In genomic region chr9:35914307-35914807, GRCh38 we compare ENCODE assay signal across 8 cellular contexts. TPM values are rescaled to one million over a fixed set of nuclear protein-coding genes. Genes with fewer than 3 reads are reported as not detected.
DNase-seq lines count a peak whose midpoint lies in the region; ATAC-seq, FAIRE-seq and TF ChIP-seq lines count a peak whose summit lies in the region.
"Had no signal": no experiment of that assay in that cellular context is flagged by ENCODE, and none has a peak within 500 bp of the region (broad histone marks: within the 10 kb centered on the region; RNA-seq: fewer than 3 reads in every experiment).

No MANE protein-coding gene starts in this region.

- TF ChIP-seq EP300 in K562 (IDR thresholded peaks at IDR 0.05; ENCODE audit: low read length): peak; percentile 69

- peak overlapping the region; percentile 32 to 71 for H3K9ac ChIP-seq in K562 (ENCODE audit: insufficient read depth in 1 of 2, low read depth in 2 of 2, low read length in 2 of 2)

- H3K4me2 ChIP-seq in K562 (ENCODE audit: insufficient read depth, low read length): peak overlapping the region; percentile 77

- DNase-seq in HuH-7 (ENCODE audit: low spot score): peak; percentile 64
- peak; percentile 74 to 92 (median 81) for DNase-seq in K562 (ENCODE audit: extremely low read depth in 1 of 4, low spot score in 3 of 4)
- peak; percentile 73 to 79 for DNase-seq in left colon
- DNase-seq in thoracic aorta (ENCODE audit: low spot score): no peak
- no peak for DNase-seq in NCI-H1436 treated with DMSO at 0.1 percent for 48 hours (lab: John Stamatoyannopoulos, UW)
- no peak for DNase-seq in A172 (ENCODE audit: low spot score)
- DNase-seq: SHP77 treated with DMSO at 0.1 percent for 48 hours had no signal

- intact Hi-C loops in K562 (cut with micrococcal nuclease) (no loop called here), left colon (cut with DNase I, micrococcal nuclease) (no loop called here)

- H3K9me3 ChIP-seq in K562 (replicated peaks; ENCODE audit: control insufficient read depth, insufficient read depth, low read depth, low read length) (no peaks in the 10 kb centered on the region), thoracic aorta (no peaks in the 10 kb centered on the region)

- H3K27ac ChIP-seq in K562 (ENCODE audit: extremely low read depth, low read depth, low read length): peak overlapping the region; percentile 95
- H3K27ac ChIP-seq in thoracic aorta: peak overlapping the region; percentile 25 to 57

- H3K4me1 ChIP-seq in K562 (replicated peaks in 1 of 2; ENCODE audit: control insufficient read depth in 2 of 2, insufficient read depth in 2 of 2, low read length in 2 of 2) (peaks cover 49 to 53% of the 10 kb centered on the region in 2 experiments), thoracic aorta (ENCODE audit: control insufficient read depth in 1 of 2, low read depth in 2 of 2) (peaks cover 23 to 73% of the 10 kb centered on the region in 2 donors)

- in situ Hi-C loops in K562 (cut with MboI): no loop called here

- no TSS peak for BruUV-seq in K562 (replicated peaks; lab: Mats Ljungman, UMichigan)

- H3K36me3 ChIP-seq in K562 (ENCODE audit: control insufficient read depth, insufficient read depth, low read length) (no peaks in the 10 kb centered on the region), thoracic aorta (no peaks in the 10 kb centered on the region)

- no peak for FAIRE-seq in K562 (lab: Jason Lieb, UNC)

- TF ChIP-seq CTCF in K562 (IDR thresholded peaks at IDR 0.05 in 2 of 3, conservative IDR thresholded peaks at IDR 0.05 in 1 of 3; ENCODE audit: insufficient read depth in 2 of 3, low read depth in 1 of 3, low read length in 3 of 3) (peak in 2 of 3 experiments; percentile 26 to 27; a peak in 4 of 6 replicates), thoracic aorta (IDR thresholded peaks at IDR 0.05) (no peak)

- TF ChIP-seq RAD21 in K562 (CRISPR knock-in tag; conservative IDR thresholded peaks at IDR 0.05 in 1 of 2, IDR thresholded peaks at IDR 0.05 in 1 of 2): peak in 1 of 2 experiments; percentile 43; a peak in 2 of 4 replicates

- H2AFZ ChIP-seq in K562 (ENCODE audit: low read depth, low read length): peak overlapping the region; percentile 84

- CTCF ChIA-PET in K562 (lab: Yijun Ruan, JAX; ENCODE audit: low intra/inter-chr PET ratio): no interaction called here

- no peaks in the 10 kb centered on the region for H3K79me2 ChIP-seq in K562 (ENCODE audit: control insufficient read depth, insufficient read depth, low read length)

- no peak overlapping the region for H3K4me3 ChIP-seq in K562
- H3K4me3 ChIP-seq in thoracic aorta: no peak overlapping the region

- peak; percentile 49 for TF ChIP-seq POLR2A in K562 (conservative IDR thresholded peaks at IDR 0.05)

- peak; percentile 93 for ATAC-seq in K562
- ATAC-seq in left colon: peak; percentile 63
- no peak for ATAC-seq in thoracic aorta (ENCODE audit: insufficient number of reproducible peaks, low FRiP score, low read depth)
- no peak for ATAC-seq in HG03045 (IDR thresholded peaks at IDR 0.05; ENCODE audit: unreplicated experiment)

- POLR2A ChIA-PET in K562 (lab: Yijun Ruan, JAX): interaction anchor here (3.3 kb wide), 1 partner anchor 10 kb away, joined by 20 read pairs; no protein-coding TSS in a partner anchor

- no peaks in the 10 kb centered on the region for H3K9me1 ChIP-seq in K562 (ENCODE audit: control insufficient read depth, insufficient read depth, low read length)

- H3K27me3 ChIP-seq in K562 (ENCODE audit: control insufficient read depth in 2 of 2, insufficient read depth in 2 of 2, low read length in 2 of 2): no peaks in the 10 kb centered on the region
- no peaks in the 10 kb centered on the region for H3K27me3 ChIP-seq in thoracic aorta (replicated peaks; ENCODE audit: insufficient read depth)

- WGBS in K562 (ENCODE audit: insufficient coverage, low coverage, missing lambda C conversion rate): 0% methylated on average over 8 of the region's 9 CpGs

- H4K20me1 ChIP-seq in K562 (replicated peaks; ENCODE audit: control insufficient read depth, insufficient read depth, low read length): no peaks in the 10 kb centered on the region

RNA-seq across cellular contexts. Expression of gene SPAAR, which starts 5.1 kb away (rescaled TPM):
- not detected in 2 replicates for total RNA-seq in K562 (2011; cell fraction: chromatin; rRNA removed; ENCODE audit: low replicate concordance)
- not detected in 2 replicates for total RNA-seq in K562 (2011; cell fraction: nucleolus; rRNA removed)
- total RNA-seq in K562 (2011; cell fraction: nucleoplasm; rRNA removed): not detected in 2 replicates
- not detected in 2 replicates for total RNA-seq in K562 (2014; rRNA removed)
- total RNA-seq in K562 (2014; rRNA removed; fragmentation: Illumina TruSeq; extraction: Trizol): not detected in 2 replicates
- total RNA-seq in K562 (2015; rRNA removed; fragmentation: Illumina TruSeq; extraction: Trizol): not detected in 2 replicates
- not detected in 2 replicates for total RNA-seq in K562 (2021)
- not detected in 2 replicates for polyA plus RNA-seq in K562 (2011; rRNA removed)
- not detected in 2 replicates for polyA plus RNA-seq in K562 (2011; cell fraction: cytosol; rRNA removed)
- not detected in 2 replicates for polyA plus RNA-seq in K562 (2011; cell fraction: nucleus; rRNA removed)
- polyA plus RNA-seq in K562 (2012): not detected in 2 replicates
- polyA plus RNA-seq in K562 (2014; fragmentation: Illumina TruSeq; extraction: Trizol): not detected in 2 replicates
- polyA plus RNA-seq in K562 (2014; fragmentation: Nextera tagmentation; extraction: Ambion mirVana): not detected
- polyA plus RNA-seq in K562 (2014; rRNA removed): not detected in 2 replicates
- polyA minus RNA-seq in K562 (2011; rRNA and poly(A)+ RNA removed): 0.15 TPM in 1 of 2 replicates, not detected in the other
- polyA minus RNA-seq in K562 (2011; cell fraction: cytosol; rRNA and poly(A)+ RNA removed): not detected in 2 replicates
- not detected in 2 replicates for polyA minus RNA-seq in K562 (2011; cell fraction: nucleus; rRNA and poly(A)+ RNA removed)
- total RNA-seq in left colon: 1 to 10 TPM; 1.3 to 2.1 TPM
- total RNA-seq in thoracic aorta: 1 to 10 TPM; 3.2 to 4.9 TPM
- 0.31 TPM in 1 of 2 replicates, not detected in the other for total RNA-seq in A172 (2014; rRNA removed; shearing (Covaris generic))

RNA-seq across cellular contexts. Expression of gene HRCT1, which starts 8.4 kb away (rescaled TPM):
- total RNA-seq in K562 (2011; cell fraction: chromatin; rRNA removed; ENCODE audit: low replicate concordance): 0.35 TPM in 1 of 2 replicates, not detected in the other
- not detected in 2 replicates for total RNA-seq in K562 (2011; cell fraction: nucleolus; rRNA removed)
- not detected in 2 replicates for total RNA-seq in K562 (2011; cell fraction: nucleoplasm; rRNA removed)
- total RNA-seq in K562 (2014; rRNA removed) (not detected in 2 replicates), K562 (2014; rRNA removed; fragmentation: Illumina TruSeq; extraction: Trizol) (not detected in 2 replicates), K562 (2015; rRNA removed; fragmentation: Illumina TruSeq; extraction: Trizol) (not detected in 2 replicates), K562 (2021) (not detected in 2 replicates), left colon (10 to 100 TPM; 17.4 to 58.7 TPM), thoracic aorta (10 to 100 TPM; 20.4 to 23.6 TPM)
- polyA plus RNA-seq in K562 (2011; rRNA removed) (0.08 and 0.40 TPM in 2 replicates), K562 (2014; fragmentation: Illumina TruSeq; extraction: Trizol) (not detected in 2 replicates), K562 (2014; fragmentation: Nextera tagmentation; extraction: Ambion mirVana) (not detected), K562 (2014; rRNA removed) (not detected in 2 replicates)
- 0.07 and 0.27 TPM in 2 replicates for polyA plus RNA-seq in K562 (2011; cell fraction: cytosol; rRNA removed)
- polyA plus RNA-seq in K562 (2011; cell fraction: nucleus; rRNA removed): 0.28 TPM in 1 of 2 replicates, not detected in the other
- polyA plus RNA-seq in K562 (2012): not detected in 2 replicates
- not detected in 2 replicates for polyA minus RNA-seq in K562 (2011; rRNA and poly(A)+ RNA removed)
- polyA minus RNA-seq in K562 (2011; cell fraction: cytosol; rRNA and poly(A)+ RNA removed): not detected in 2 replicates
- 0.33 TPM in 1 of 2 replicates, not detected in the other for polyA minus RNA-seq in K562 (2011; cell fraction: nucleus; rRNA and poly(A)+ RNA removed)
- 1.0 TPM in 1 of 2 replicates, not detected in the other for total RNA-seq in A172 (2014; rRNA removed; shearing (Covaris generic))

RNA-seq across cellular contexts. Expression of gene OR2S2, which starts 43.6 kb away (rescaled TPM):
- not detected in 2 replicates for total RNA-seq in K562 (2011; cell fraction: chromatin; rRNA removed; ENCODE audit: low replicate concordance)
- not detected in 2 replicates for total RNA-seq in K562 (2011; cell fraction: nucleolus; rRNA removed)
- total RNA-seq in K562 (2011; cell fraction: nucleoplasm; rRNA removed): not detected in 2 replicates
- total RNA-seq in K562 (2014; rRNA removed) (not detected in 2 replicates), K562 (2014; rRNA removed; fragmentation: Illumina TruSeq; extraction: Trizol) (not detected in 2 replicates), K562 (2015; rRNA removed; fragmentation: Illumina TruSeq; extraction: Trizol) (not detected in 2 replicates), K562 (2021) (not detected in 2 replicates), left colon (not detected), thoracic aorta (not detected)
- polyA plus RNA-seq in K562 (2011; rRNA removed) (not detected in 2 replicates), K562 (2014; fragmentation: Illumina TruSeq; extraction: Trizol) (not detected in 2 replicates), K562 (2014; fragmentation: Nextera tagmentation; extraction: Ambion mirVana) (not detected), K562 (2014; rRNA removed) (not detected in 2 replicates)
- not detected in 2 replicates for polyA plus RNA-seq in K562 (2011; cell fraction: cytosol; rRNA removed)
- polyA plus RNA-seq in K562 (2011; cell fraction: nucleus; rRNA removed): not detected in 2 replicates
- not detected in 2 replicates for polyA plus RNA-seq in K562 (2012)
- not detected in 2 replicates for polyA minus RNA-seq in K562 (2011; rRNA and poly(A)+ RNA removed)
- polyA minus RNA-seq in K562 (2011; cell fraction: cytosol; rRNA and poly(A)+ RNA removed): not detected in 2 replicates
- polyA minus RNA-seq in K562 (2011; cell fraction: nucleus; rRNA and poly(A)+ RNA removed): not detected in 2 replicates
- total RNA-seq in A172 (2014; rRNA removed; shearing (Covaris generic)): not detected in 2 replicates

RNA-seq across cellular contexts. Expression of gene OR13J1, which starts 44.2 kb away (rescaled TPM):
- total RNA-seq in K562 (2011; cell fraction: chromatin; rRNA removed; ENCODE audit: low replicate concordance): not detected in 2 replicates
- not detected in 2 replicates for total RNA-seq in K562 (2011; cell fraction: nucleolus; rRNA removed)
- not detected in 2 replicates for total RNA-seq in K562 (2011; cell fraction: nucleoplasm; rRNA removed)
- not detected in 2 replicates for total RNA-seq in K562 (2014; rRNA removed)
- total RNA-seq in K562 (2014; rRNA removed; fragmentation: Illumina TruSeq; extraction: Trizol): not detected in 2 replicates
- not detected in 2 replicates for total RNA-seq in K562 (2015; rRNA removed; fragmentation: Illumina TruSeq; extraction: Trizol)
- not detected in 2 replicates for total RNA-seq in K562 (2021)
- polyA plus RNA-seq in K562 (2011; rRNA removed): not detected in 2 replicates
- not detected in 2 replicates for polyA plus RNA-seq in K562 (2011; cell fraction: cytosol; rRNA removed)
- not detected in 2 replicates for polyA plus RNA-seq in K562 (2011; cell fraction: nucleus; rRNA removed)
- polyA plus RNA-seq in K562 (2012): not detected in 2 replicates
- not detected in 2 replicates for polyA plus RNA-seq in K562 (2014; fragmentation: Illumina TruSeq; extraction: Trizol)
- not detected for polyA plus RNA-seq in K562 (2014; fragmentation: Nextera tagmentation; extraction: Ambion mirVana)
- polyA plus RNA-seq in K562 (2014; rRNA removed): not detected in 2 replicates
- not detected in 2 replicates for polyA minus RNA-seq in K562 (2011; rRNA and poly(A)+ RNA removed)
- polyA minus RNA-seq in K562 (2011; cell fraction: cytosol; rRNA and poly(A)+ RNA removed): not detected in 2 replicates
- polyA minus RNA-seq in K562 (2011; cell fraction: nucleus; rRNA and poly(A)+ RNA removed): not detected in 2 replicates
- not detected for total RNA-seq in left colon
- total RNA-seq in thoracic aorta: not detected
- not detected in 2 replicates for total RNA-seq in A172 (2014; rRNA removed; shearing (Covaris generic))

Comparison
In these comparisons a context has a peak if more than half of its experiments do, and no peak if none do; other contexts are left out.
1. DNase-seq: peak in HuH-7 (single experiment), K562 (4 of 4) and left colon (2 of 2); none in thoracic aorta (single experiment), NCI-H1436 treated with DMSO at 0.1 percent for 48 hours (single experiment) and A172 (single experiment).
2. ATAC-seq: peak in K562 (single experiment) and left colon (single experiment); none in thoracic aorta (single experiment) and HG03045 (single experiment).